Comparison of ENCODE assay signal across 8 cellular contexts in genomic region chr6:1792989-1793388, GRCh38.
DNase-seq lines count a peak whose midpoint lies in the region; FAIRE-seq and TF ChIP-seq lines count a peak whose summit lies in the region.

No MANE protein-coding gene starts in this region.

- intact Hi-C loops in tibial artery (cut with DNase I; ENCODE audit: low total_unique reads) (no loop called here), testis (cut with DNase I; ENCODE audit: low total_unique reads) (no loop called here)

- WGBS in testis, 2 donors = 78 to 79% methylated on average over 3 of the region's 3 CpGs

- no peaks in the 10 kb centered on the region for H3K36me3 ChIP-seq in tibial artery
- H3K36me3 ChIP-seq in testis (ENCODE audit: low read depth, missing control alignments) = no peaks in the 10 kb centered on the region

- no peaks in the 10 kb centered on the region for H3K27me3 ChIP-seq in tibial artery
- H3K27me3 ChIP-seq in testis = no peaks in the 10 kb centered on the region

- TF ChIP-seq CTCF in AG04449 (IDR thresholded peaks at IDR 0.05; ENCODE audit: insufficient read depth, low read length, missing control alignments) (peak; percentile 28), tibial artery (IDR thresholded peaks at IDR 0.05) (peak; percentile 22 to 30), testis (IDR thresholded peaks at IDR 0.05) (no peak)

- no peak for DNase-seq in AG04449 (ENCODE audit: low read depth, low spot score)
- DNase-seq in GM18507 (ENCODE audit: extremely low spot score, insufficient read length, low read depth) = no peak
- DNase-seq in NCI-H69 (lab: John Stamatoyannopoulos, UW) = peak; percentile 67
- peak; percentile 15 for DNase-seq in dermis blood vessel endothelial cell
- DNase-seq in tibial artery = no peak
- DNase-seq in testis = no peak
- no peak for DNase-seq in activated naive CD4-positive, alpha-beta T cell treated with Interleukin-2 at 50 U/mL for 16 hours
- DNase-seq in COR-L47 (lab: John Stamatoyannopoulos, UW) = no peak

- POLR2A ChIA-PET in AG04449 (lab: Yijun Ruan, JAX) = no interaction called here

- no peaks in the 10 kb centered on the region for H3K9me3 ChIP-seq in tibial artery
- H3K9me3 ChIP-seq in testis = no peaks in the 10 kb centered on the region

- H3K27ac ChIP-seq in tibial artery = no peak overlapping the region
- no peak overlapping the region for H3K27ac ChIP-seq in testis

- peaks cover 0 to 13% (median 7%) of the 10 kb centered on the region in 4 donors for H3K4me1 ChIP-seq in tibial artery
- no peaks in the 10 kb centered on the region for H3K4me1 ChIP-seq in testis

- CTCF ChIA-PET in AG04449 (lab: Yijun Ruan, JAX) = interaction anchor here (0.9 to 1.4 kb wide), 2 partner anchors 9 to 11 kb away, joined by 3 to 4 read pairs; no protein-coding TSS in a partner anchor

- H3K4me3 ChIP-seq in AG04449 (ENCODE audit: low read depth, low read length) = no peak overlapping the region
- no peak overlapping the region for H3K4me3 ChIP-seq in tibial artery
- no peak overlapping the region for H3K4me3 ChIP-seq in testis

- FAIRE-seq in GM18507 (lab: Jason Lieb, UNC) = peak; percentile 60

- no peak for TF ChIP-seq POLR2A in testis (IDR thresholded peaks at IDR 0.05)

Comparison
In these comparisons a context has a peak if more than half of its experiments do, and no peak if none do; other contexts are left out.
1. DNase-seq: peak in NCI-H69 (single experiment) and dermis blood vessel endothelial cell (single experiment); none in AG04449 (single experiment), GM18507 (single experiment), tibial artery (0 of 2), testis (single experiment), activated naive CD4-positive, alpha-beta T cell treated with Interleukin-2 at 50 U/mL for 16 hours (single experiment) and COR-L47 (single experiment).
2. CTCF ChIP-seq: peak in AG04449 (single experiment) and tibial artery (2 of 2); none in testis (0 of 3).